In the genomic region with DNA sequence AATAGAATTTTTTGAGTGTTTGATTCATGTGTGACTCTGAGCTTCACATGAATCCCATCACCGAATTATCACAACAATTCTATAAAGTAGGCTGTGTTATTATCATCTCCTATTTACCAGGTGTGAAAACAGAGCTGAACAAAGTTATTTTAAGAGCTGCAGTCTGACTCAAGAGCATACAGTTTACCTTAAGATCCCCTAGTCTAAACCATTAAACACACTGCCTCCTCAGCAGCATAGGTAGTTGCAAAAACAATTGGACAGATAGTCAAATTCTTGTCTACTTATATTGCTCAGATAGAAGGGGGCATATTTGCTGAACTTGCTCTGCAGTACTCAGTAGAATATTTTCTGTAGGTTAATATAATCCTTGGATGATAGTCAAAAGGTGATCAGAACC, we compare ENCODE assay signal across 24 cellular contexts.
DNase-seq lines count a peak whose midpoint lies in the region; ATAC-seq and TF ChIP-seq lines count a peak whose summit lies in the region.
"Had no signal": no experiment of that assay in that cellular context is flagged by ENCODE, and none has a peak within 500 bp of the region (broad histone marks: within the 10 kb centered on the region; RNA-seq: fewer than 3 reads in every experiment).

No MANE protein-coding gene starts in this region.

- peak overlapping the region; percentile 77 for H3K4me3 ChIP-seq in GM12865 (ENCODE audit: low read depth, low read length)
- no peak overlapping the region for H3K4me3 ChIP-seq in colonic mucosa
- H3K4me3 ChIP-seq: left ventricle myocardium inferior, right lobe of liver, thoracic aorta had no signal

- H3K9me3 Mint-ChIP-seq in memory B cell, result peaks cover 4% of the 10 kb centered on the region
- no peaks in the 10 kb centered on the region for H3K9me3 Mint-ChIP-seq in effector memory CD8-positive, alpha-beta T cell
- H3K9me3 Mint-ChIP-seq: CD4-positive, alpha-beta memory T cell had no signal

- no peaks in the 10 kb centered on the region for H3K4me1 ChIP-seq in colonic mucosa
- H3K4me1 ChIP-seq: left ventricle myocardium inferior, right lobe of liver had no signal

- TF ChIP-seq CTCF in GM12865 (IDR thresholded peaks at IDR 0.05; ENCODE audit: insufficient read depth, low read depth, low read length, missing control alignments) (no peak), colonic mucosa (IDR thresholded peaks at IDR 0.05) (no peak)

- peak overlapping the region; percentile 58 for H3K4me3 Mint-ChIP-seq in memory B cell
- H3K4me3 Mint-ChIP-seq in effector memory CD8-positive, alpha-beta T cell, result no peak overlapping the region
- H3K4me3 Mint-ChIP-seq: activated CD4-positive, alpha-beta T cell treated with anti-CD3 and anti-CD28 coated beads for 36 hours; CD4-positive, alpha-beta memory T cell had no signal

- DNase-seq in GM12865 (ENCODE audit: low read depth), result peak; percentile 57
- DNase-seq in NAMALWA (ENCODE audit: low spot score), result peak; percentile 46
- DNase-seq in memory B cell (ENCODE audit: low spot score in 2 of 2), result no peak
- no peak for DNase-seq in effector memory CD8-positive, alpha-beta T cell
- no peak for DNase-seq in colonic mucosa
- DNase-seq: activated CD4-positive, alpha-beta T cell treated with anti-CD3 and anti-CD28 coated beads for 36 hours; activated gamma-delta T cell treated with Interleukin-2 at 50 U/mL for 16 hours; activated T-cell treated with anti-CD3 and anti-CD28 coated beads, Interleukin-2, amount 50 U/mL, for 1 hour; brain microvascular endothelial cell; CD4-positive, alpha-beta memory T cell; islet precursor cell; KG1; left ventricle myocardium inferior; MM.1S; NCI-H1436; NCI-H446; NCI-H774; right lobe of liver; SK-N-SH; stimulated activated naive CD4-positive, alpha-beta T cell treated with Interleukin-2 at 50 U/mL for 16 hours had no signal

- intact Hi-C loops in colonic mucosa (cut with DNase I), result no loop called here

- H3K9me3 ChIP-seq in colonic mucosa, result no peaks in the 10 kb centered on the region
- H3K9me3 ChIP-seq: left ventricle myocardium inferior, neutrophil, right lobe of liver, thoracic aorta had no signal

- H3K27ac ChIP-seq in colonic mucosa, result no peak overlapping the region
- H3K27ac ChIP-seq: brain microvascular endothelial cell, left ventricle myocardium inferior, neutrophil, right lobe of liver, thoracic aorta had no signal

- no peaks in the 10 kb centered on the region for H3K36me3 ChIP-seq in colonic mucosa
- H3K36me3 ChIP-seq: brain microvascular endothelial cell, left ventricle myocardium inferior, neutrophil, right lobe of liver, thoracic aorta had no signal

- peak overlapping the region; percentile 95 for H3K27ac Mint-ChIP-seq in memory B cell
- no peak overlapping the region for H3K27ac Mint-ChIP-seq in effector memory CD8-positive, alpha-beta T cell
- H3K27ac Mint-ChIP-seq: activated CD4-positive, alpha-beta T cell treated with anti-CD3 and anti-CD28 coated beads for 36 hours had no signal

- no peaks in the 10 kb centered on the region for H3K27me3 Mint-ChIP-seq in memory B cell
- no peaks in the 10 kb centered on the region for H3K27me3 Mint-ChIP-seq in effector memory CD8-positive, alpha-beta T cell
- H3K27me3 Mint-ChIP-seq: activated CD4-positive, alpha-beta T cell treated with anti-CD3 and anti-CD28 coated beads for 36 hours; CD4-positive, alpha-beta memory T cell had no signal

- no peak overlapping the region for H3K9ac ChIP-seq in colonic mucosa (ENCODE audit: low read depth in 2 of 2, low read length in 2 of 2)
- H3K9ac ChIP-seq: SK-N-SH had no signal

- H3K4me1 Mint-ChIP-seq in memory B cell, result peaks cover 16% of the 10 kb centered on the region
- H3K4me1 Mint-ChIP-seq in effector memory CD8-positive, alpha-beta T cell (ENCODE audit: low read depth in 2 of 2), result peaks cover 4 to 9% of the 10 kb centered on the region in 2 donors

- no peaks in the 10 kb centered on the region for H3K27me3 ChIP-seq in colonic mucosa
- H3K27me3 ChIP-seq: brain microvascular endothelial cell, neutrophil, right lobe of liver had no signal

- ATAC-seq in GM19035 (IDR thresholded peaks at IDR 0.05; ENCODE audit: unreplicated experiment) (peak; percentile 25), memory B cell (ENCODE audit: low read depth) (peak; percentile 16), HG02763 (IDR thresholded peaks at IDR 0.05; ENCODE audit: unreplicated experiment) (no peak)
- ATAC-seq in effector memory CD8-positive, alpha-beta T cell (replicated peaks), result no peak
- ATAC-seq: activated CD4-positive, alpha-beta T cell treated with anti-CD3 and anti-CD28 coated beads for 36 hours; right lobe of liver had no signal

- H3K36me3 Mint-ChIP-seq in memory B cell, result peaks cover 5% of the 10 kb centered on the region
- H3K36me3 Mint-ChIP-seq in effector memory CD8-positive, alpha-beta T cell (ENCODE audit: insufficient read depth), result no peaks in the 10 kb centered on the region
- H3K36me3 Mint-ChIP-seq: CD4-positive, alpha-beta memory T cell had no signal

Comparison
In these comparisons a context has a peak if more than half of its experiments do, and no peak if none do; other contexts are left out.
1. DNase-seq: peak in GM12865 (single experiment) and NAMALWA (single experiment); none in memory B cell (0 of 2), effector memory CD8-positive, alpha-beta T cell (0 of 3) and colonic mucosa (single experiment).
2. ATAC-seq: peak in GM19035 (single experiment) and memory B cell (single experiment); none in HG02763 (single experiment) and effector memory CD8-positive, alpha-beta T cell (single experiment).